ENCODE assay signal across 7 cellular contexts in the genomic region with DNA sequence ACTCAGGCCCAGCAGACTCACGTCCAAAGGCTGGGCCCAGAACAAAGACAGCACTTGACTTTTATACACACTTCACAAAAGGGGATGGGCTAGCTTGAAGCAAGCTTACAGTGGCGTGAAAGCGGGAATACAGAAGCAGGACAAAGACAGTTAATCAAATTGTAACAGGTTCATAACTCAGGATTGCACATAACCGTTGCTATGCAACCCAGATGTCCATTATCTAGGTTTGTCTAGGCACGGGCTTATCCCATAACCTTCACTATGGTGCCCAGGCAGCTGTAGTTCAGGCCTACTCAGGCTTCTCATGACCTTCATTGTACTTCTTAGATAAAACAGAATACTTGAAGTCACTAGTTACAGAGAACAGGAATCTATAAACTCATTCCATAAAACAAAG.
DNase-seq lines count a peak whose midpoint lies in the region; ATAC-seq, FAIRE-seq and TF ChIP-seq lines count a peak whose summit lies in the region.
"Not testable (repeated sequence)": the region's sequence is repeated elsewhere in the genome, so short reads cannot be mapped to it uniquely, and the experiment has no call there.

No MANE protein-coding gene starts in this region.

- not testable (repeated sequence) for TF ChIP-seq POLR2A in GM12892 (IDR thresholded peaks at IDR 0.05; ENCODE audit: low read depth, low read length)

- DNase-seq in GM12892 (ENCODE audit: insufficient read length); endothelial cell (ENCODE audit: low spot score): not testable (repeated sequence)
- peak; percentile 84 for DNase-seq in NCI-H187 treated with DMSO at 0.1 percent for 48 hours (lab: John Stamatoyannopoulos, UW)
- peak; percentile 81 for DNase-seq in NCI-H2227 treated with DMSO at 0.1 percent for 48 hours (lab: John Stamatoyannopoulos, UW)
- DNase-seq in NCI-H774 (lab: John Stamatoyannopoulos, UW): peak; percentile 81
- peak; percentile 24 for DNase-seq in WERI-Rb-1
- DNase-seq in pancreas: peak in 1 of 6 donors; percentile 5

- H3K36me3 ChIP-seq in WERI-Rb-1: peaks cover 20% of the 10 kb centered on the region
- H3K36me3 ChIP-seq in pancreas: not testable (repeated sequence)

- H3K9me3 Mint-ChIP-seq in endothelial cell (ENCODE audit: unreplicated experiment): not testable (repeated sequence)

- H3K4me3 Mint-ChIP-seq in endothelial cell (ENCODE audit: unreplicated experiment): not testable (repeated sequence)

- not testable (repeated sequence) for ATAC-seq in pancreas

- not testable (repeated sequence) for H3K4me3 ChIP-seq in WERI-Rb-1 (ENCODE audit: low read depth, low read length); pancreas

- not testable (repeated sequence) for H3K36me3 Mint-ChIP-seq in endothelial cell (ENCODE audit: low read depth, unreplicated experiment)

- H3K27me3 Mint-ChIP-seq in endothelial cell (ENCODE audit: unreplicated experiment): not testable (repeated sequence)

- peaks cover 11% of the 10 kb centered on the region for H3K4me1 Mint-ChIP-seq in endothelial cell (ENCODE audit: unreplicated experiment)

- intact Hi-C loops in pancreas (cut with DNase I): not testable (repeated sequence)

- FAIRE-seq in GM12892 (lab: Jason Lieb, UNC) (peak; percentile 24), pancreas (lab: Jason Lieb, UNC) (peak; percentile 80)

- H3K27ac ChIP-seq in WERI-Rb-1: peak overlapping the region; percentile 51
- not testable (repeated sequence) for H3K27ac ChIP-seq in pancreas

- not testable (repeated sequence) for H3K27me3 ChIP-seq in WERI-Rb-1 (ENCODE audit: insufficient read depth, low read depth, severe bottlenecking); pancreas

- TF ChIP-seq CTCF in WERI-Rb-1 (IDR thresholded peaks at IDR 0.05; ENCODE audit: low read depth, low read length); endothelial cell (IDR thresholded peaks at IDR 0.05; ENCODE audit: unreplicated experiment); pancreas (IDR thresholded peaks at IDR 0.05): not testable (repeated sequence)

- 44 to 46% methylated on average over 5 of the region's 5 CpGs for WGBS in pancreas, 2 donors

- H3K27ac Mint-ChIP-seq in endothelial cell (ENCODE audit: unreplicated experiment): peak overlapping the region; percentile 57

- not testable (repeated sequence) for H3K9me3 ChIP-seq in WERI-Rb-1 (ENCODE audit: severe bottlenecking); pancreas

- not testable (repeated sequence) for H3K4me1 ChIP-seq in pancreas
